In the genomic region with DNA sequence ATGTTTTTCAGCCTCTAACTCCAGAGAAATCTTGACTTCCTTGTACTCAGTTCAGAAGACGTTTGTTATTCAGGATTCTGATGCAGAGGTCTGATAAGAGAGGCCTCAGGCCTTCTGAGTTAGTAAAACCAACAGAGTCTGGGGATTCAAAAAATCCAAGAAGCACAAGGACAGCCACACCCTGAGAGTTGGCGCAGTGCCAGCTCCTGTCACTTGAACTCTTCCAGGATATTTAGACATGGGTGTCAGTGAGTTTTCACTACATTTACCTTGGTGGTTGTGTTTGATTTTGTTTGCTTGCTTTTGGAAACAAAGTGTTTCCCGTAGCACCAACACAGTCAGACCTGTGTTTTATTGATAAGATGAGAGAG, we compare ENCODE assay signal across 12 cellular contexts. TPM values are rescaled to one million over a fixed set of nuclear protein-coding genes. Genes with fewer than 3 reads are reported as not detected.
A peak's percentile ranks its signal among the peaks of the same experiment; 100 is the strongest.
DNase-seq lines count a peak whose midpoint lies in the region; ATAC-seq and TF ChIP-seq lines count a peak whose summit lies in the region.
"Had no signal": no experiment of that assay in that cellular context is flagged by ENCODE, and none has a peak within 500 bp of the region (broad histone marks: within the 10 kb centered on the region; RNA-seq: fewer than 3 reads in every experiment).

No MANE protein-coding gene starts in this region.

- TF ChIP-seq POLR2A in esophagus muscularis mucosa (IDR thresholded peaks at IDR 0.05; ENCODE audit: low read depth) (no peak), stomach (IDR thresholded peaks at IDR 0.05) (no peak)

- no peak for ATAC-seq in HG02840 (IDR thresholded peaks at IDR 0.05; ENCODE audit: low FRiP score, unreplicated experiment)
- ATAC-seq in HG02970 (IDR thresholded peaks at IDR 0.05; ENCODE audit: low FRiP score, unreplicated experiment), result no peak

- H3K27me3 ChIP-seq in esophagus muscularis mucosa (no peaks in the 10 kb centered on the region), stomach (no peaks in the 10 kb centered on the region), H7 (ENCODE audit: control insufficient read depth, insufficient read depth, low read length) (no peaks in the 10 kb centered on the region)

- H3K27ac ChIP-seq in esophagus muscularis mucosa (replicated peaks in 1 of 4) (peak overlapping the region in 1 of 4 donors; percentile 48), stomach (peak overlapping the region in 1 of 5 donors; percentile 62)

- WGBS in esophagus muscularis mucosa, result 78% methylated on average over 3 of the region's 3 CpGs
- WGBS in stomach, 5 donors, result 27 to 39% (median 34%) methylated on average over 3 of the region's 3 CpGs

- H3K9me3 ChIP-seq in esophagus muscularis mucosa (no peaks in the 10 kb centered on the region), stomach (no peaks in the 10 kb centered on the region)

- H3K4me3 ChIP-seq in esophagus muscularis mucosa (no peak overlapping the region), stomach (no peak overlapping the region), H7 (ENCODE audit: insufficient read depth, low read depth, low read length) (no peak overlapping the region)

- TF ChIP-seq CTCF in esophagus muscularis mucosa (IDR thresholded peaks at IDR 0.05) (no peak), stomach (IDR thresholded peaks at IDR 0.05) (no peak)

- no peaks in the 10 kb centered on the region for H3K36me3 ChIP-seq in esophagus muscularis mucosa
- no peaks in the 10 kb centered on the region for H3K36me3 ChIP-seq in stomach
- no peaks in the 10 kb centered on the region for H3K36me3 ChIP-seq in H7 (replicated peaks; ENCODE audit: control insufficient read depth, insufficient read depth, low read length)

- intact Hi-C loops in esophagus muscularis mucosa (cut with DNase I), result no loop called here
- intact Hi-C loops in stomach (cut with DNase I; ENCODE audit: low total_unique reads), result no loop called here

- DNase-seq in NCI-H1105 treated with DMSO at 0.1 percent for 48 hours (lab: John Stamatoyannopoulos, UW), result peak; percentile 25
- no peak for DNase-seq in NCI-H1105 (lab: John Stamatoyannopoulos, UW)
- peak; percentile 70 for DNase-seq in NCI-H748 treated with DMSO at 0.1 percent for 48 hours (lab: John Stamatoyannopoulos, UW)
- peak; percentile 53 for DNase-seq in esophagus muscularis mucosa (ENCODE audit: extremely low spot score)
- peak; percentile 55 for DNase-seq in stomach
- DNase-seq in H7, result no peak
- DNase-seq: activated naive CD4-positive, alpha-beta T cell treated with anti-CD3 and anti-CD28 coated beads, Interleukin-2, amount 50 U/mL, for 16 hours; KBM-7; kidney glomerular epithelial cell had no signal

- peaks cover 19 to 24% (median 23%) of the 10 kb centered on the region in 4 donors for H3K4me1 ChIP-seq in esophagus muscularis mucosa
- H3K4me1 ChIP-seq in stomach, result peaks cover 9 to 25% (median 18%) of the 10 kb centered on the region in 4 donors

- TF ChIP-seq EP300 in esophagus muscularis mucosa (IDR thresholded peaks at IDR 0.05) (no peak), stomach (IDR thresholded peaks at IDR 0.05) (no peak)

RNA-seq across cellular contexts. Expression of gene PDE8B, which starts 41.6 kb away (rescaled TPM):
- total RNA-seq in esophagus muscularis mucosa (1 to 10 TPM in 2 of 4 donors, under 1 TPM in 2; 0.83 to 7.1 (median 1.5) TPM), stomach (100 to 1,000 TPM in 1 of 5 donors, 10 to 100 TPM in 1, 1 to 10 TPM in 2, not detected in 1; 3.5 to 243 (median 18.1) TPM)
- 1 to 10 TPM in 2 of 3 donors, under 1 TPM in 1; 0.56 to 1.4 (median 1.3) TPM for polyA plus RNA-seq in stomach
- 0.03 and 1.9 TPM in 2 replicates for total RNA-seq in H7 (2014; rRNA removed; shearing (Covaris generic))
- total RNA-seq: endothelial cell of umbilical vein had no signal
- polyA plus RNA-seq: endothelial cell of umbilical vein had no signal

Comparison
In these comparisons a context has a peak if more than half of its experiments do, and no peak if none do; other contexts are left out.
1. DNase-seq: peak in NCI-H1105 treated with DMSO at 0.1 percent for 48 hours (single experiment), NCI-H748 treated with DMSO at 0.1 percent for 48 hours (single experiment), esophagus muscularis mucosa (single experiment) and stomach (single experiment); none in NCI-H1105 (single experiment) and H7 (single experiment).